In genomic region chr19:55285225-55285890, GRCh38 we compare ENCODE assay signal across 13 cellular contexts. TPM values are rescaled to one million over a fixed set of nuclear protein-coding genes. Genes with fewer than 3 reads are reported as not detected.
A peak's percentile ranks its signal among the peaks of the same experiment; 100 is the strongest.
DNase-seq lines count a peak whose midpoint lies in the region; ATAC-seq and TF ChIP-seq lines count a peak whose summit lies in the region.
"Had no signal": no experiment of that assay in that cellular context is flagged by ENCODE, and none has a peak within 500 bp of the region (broad histone marks: within the 10 kb centered on the region; RNA-seq: fewer than 3 reads in every experiment).

No MANE protein-coding gene starts in this region.

- peaks cover 7% of the 10 kb centered on the region for H3K79me2 ChIP-seq in smooth muscle cell (ENCODE audit: low read depth)

- CTCF ChIA-PET in activated CD4-positive, alpha-beta T cell treated with anti-CD3 and anti-CD28 coated beads, Interleukin-2, amount 10 ng/mL, durations not matched to agents 7 days and 5 days (lab: Charles Lee) = interaction anchor here (1.0 kb wide), 1 partner anchor 16 kb away, joined by 3 read pairs; no protein-coding TSS in a partner anchor

- no peaks in the 10 kb centered on the region for H3K9me3 Mint-ChIP-seq in activated CD4-positive, alpha-beta T cell treated with anti-CD3 and anti-CD28 coated beads, Interleukin-2, amount 10 ng/mL, durations not matched to agents 7 days and 5 days
- no peaks in the 10 kb centered on the region for H3K9me3 Mint-ChIP-seq in activated T-helper 17 cell treated with anti-CD3 and anti-CD28 coated beads, Interleukin-2, amount 50 U/mL, for 72 hours
- H3K9me3 Mint-ChIP-seq: activated B cell treated with CpG ODN at 0.5 μM for 24 hours had no signal

- TF ChIP-seq CTCF in smooth muscle cell (IDR thresholded peaks at IDR 0.05; ENCODE audit: borderline replicate concordance, insufficient read depth, poor library complexity, severe bottlenecking) = no peak

- no peaks in the 10 kb centered on the region for H3K36me3 ChIP-seq in smooth muscle cell (ENCODE audit: low read depth)

- peak overlapping the region; percentile 70 for H3K4me3 ChIP-seq in smooth muscle cell

- peak overlapping the region; percentile 94 for H3K4me2 ChIP-seq in smooth muscle cell

- H3K4me1 ChIP-seq in smooth muscle cell (ENCODE audit: low read depth) = peaks cover 12% of the 10 kb centered on the region

- peak overlapping the region; percentile 60 for H3K27ac Mint-ChIP-seq in activated CD4-positive, alpha-beta T cell treated with anti-CD3 and anti-CD28 coated beads, Interleukin-2, amount 10 ng/mL, durations not matched to agents 7 days and 5 days
- H3K27ac Mint-ChIP-seq in activated T-helper 17 cell treated with anti-CD3 and anti-CD28 coated beads, Interleukin-2, amount 50 U/mL, for 72 hours = no peak overlapping the region
- H3K27ac Mint-ChIP-seq: activated B cell treated with CpG ODN at 0.5 μM for 24 hours had no signal

- peaks cover 4% of the 10 kb centered on the region for H3F3A ChIP-seq in smooth muscle cell (ENCODE audit: low read depth)

- no peak overlapping the region for H3K4me3 Mint-ChIP-seq in activated CD4-positive, alpha-beta T cell treated with anti-CD3 and anti-CD28 coated beads, Interleukin-2, amount 10 ng/mL, durations not matched to agents 7 days and 5 days
- H3K4me3 Mint-ChIP-seq in activated T-helper 17 cell treated with anti-CD3 and anti-CD28 coated beads, Interleukin-2, amount 50 U/mL, for 72 hours = peak overlapping the region; percentile 33
- H3K4me3 Mint-ChIP-seq: activated B cell treated with CpG ODN at 0.5 μM for 24 hours had no signal

- H3K36me3 Mint-ChIP-seq in activated CD4-positive, alpha-beta T cell treated with anti-CD3 and anti-CD28 coated beads, Interleukin-2, amount 10 ng/mL, durations not matched to agents 7 days and 5 days (ENCODE audit: low read depth) = no peaks in the 10 kb centered on the region
- H3K36me3 Mint-ChIP-seq in activated T-helper 17 cell treated with anti-CD3 and anti-CD28 coated beads, Interleukin-2, amount 50 U/mL, for 72 hours (ENCODE audit: low read depth) = no peaks in the 10 kb centered on the region

- H3K9ac ChIP-seq in smooth muscle cell (ENCODE audit: low read depth) = peak overlapping the region; percentile 83

- H3K27ac ChIP-seq in smooth muscle cell (ENCODE audit: low read depth) = peak overlapping the region; percentile 7

- DNase-seq in activated CD4-positive, alpha-beta T cell treated with anti-CD3 and anti-CD28 coated beads, Interleukin-2, amount 10 ng/mL, durations not matched to agents 7 days and 5 days = no peak
- DNase-seq in activated CD4-positive, alpha-beta T cell treated with anti-CD3 and anti-CD28 coated beads, Interleukin-2, amount 50 U/mL, for 4 hours = no peak
- DNase-seq in hepatic stellate cell (ENCODE audit: low spot score) (peak; percentile 32), smooth muscle cell (lab: John Stamatoyannopoulos, UW; ENCODE audit: unreplicated experiment) (no peak), UCSD-AML1 (lab: John Stamatoyannopoulos, UW; ENCODE audit: unreplicated experiment) (no peak)
- DNase-seq: activated B cell treated with CpG ODN at 0.5 μM for 24 hours; GOT3; stimulated activated CD4-positive, alpha-beta T cell treated with anti-CD3 and anti-CD28 coated beads, Interleukin-4, amount 100 ng/mL, for 4 hours had no signal

- H3K27me3 ChIP-seq in smooth muscle cell (ENCODE audit: low read depth) = no peaks in the 10 kb centered on the region

- no peak for ATAC-seq in activated T-helper 17 cell treated with anti-CD3 and anti-CD28 coated beads, Interleukin-2, amount 50 U/mL, for 72 hours (replicated peaks)
- ATAC-seq in HG03175 (IDR thresholded peaks at IDR 0.05; ENCODE audit: unreplicated experiment) = no peak
- ATAC-seq in GM21381 (IDR thresholded peaks at IDR 0.05; ENCODE audit: unreplicated experiment) = no peak

- H3K27me3 Mint-ChIP-seq in activated CD4-positive, alpha-beta T cell treated with anti-CD3 and anti-CD28 coated beads, Interleukin-2, amount 10 ng/mL, durations not matched to agents 7 days and 5 days = peaks cover 9% of the 10 kb centered on the region
- no peaks in the 10 kb centered on the region for H3K27me3 Mint-ChIP-seq in activated T-helper 17 cell treated with anti-CD3 and anti-CD28 coated beads, Interleukin-2, amount 50 U/mL, for 72 hours

- WGBS in smooth muscle cell (ENCODE audit: low lambda C conversion rate) = 50% methylated on average over 16 of the region's 18 CpGs

- POLR2A ChIA-PET in activated CD4-positive, alpha-beta T cell treated with anti-CD3 and anti-CD28 coated beads, Interleukin-2, amount 10 ng/mL, durations not matched to agents 7 days and 5 days (lab: Charles Lee) = no interaction called here

- peaks cover 18% of the 10 kb centered on the region for H3K4me1 Mint-ChIP-seq in activated CD4-positive, alpha-beta T cell treated with anti-CD3 and anti-CD28 coated beads, Interleukin-2, amount 10 ng/mL, durations not matched to agents 7 days and 5 days
- H3K4me1 Mint-ChIP-seq in activated T-helper 17 cell treated with anti-CD3 and anti-CD28 coated beads, Interleukin-2, amount 50 U/mL, for 72 hours = peaks cover 6% of the 10 kb centered on the region

- H3K9me3 ChIP-seq in smooth muscle cell (replicated peaks; ENCODE audit: low read depth) = no peaks in the 10 kb centered on the region

- H4K20me1 ChIP-seq in smooth muscle cell (ENCODE audit: low read depth) = no peaks in the 10 kb centered on the region

- H2AFZ ChIP-seq in smooth muscle cell (ENCODE audit: low read depth) = no peak overlapping the region

RNA-seq across cellular contexts. Expression of gene BRSK1, which starts 1.6 kb away (rescaled TPM):
- total RNA-seq in activated CD4-positive, alpha-beta T cell treated with anti-CD3 and anti-CD28 coated beads, Interleukin-2, amount 10 ng/mL, durations not matched to agents 7 days and 5 days = 1 to 10 TPM; 6.8 TPM
- total RNA-seq in activated T-helper 17 cell treated with anti-CD3 and anti-CD28 coated beads, Interleukin-2, amount 50 U/mL, for 72 hours = 10 to 100 TPM in 1 of 2 donors, 1 to 10 TPM in 1; 6.3 to 13.7 TPM
- 5.0 and 10.4 TPM in 2 replicates for total RNA-seq in smooth muscle cell
- 3.0 and 3.3 TPM in 2 replicates for polyA plus RNA-seq in smooth muscle cell

RNA-seq across cellular contexts. Expression of gene HSPBP1, which starts 5.4 kb away (rescaled TPM):
- 10 to 100 TPM; 23.1 to 26.9 TPM for total RNA-seq in activated CD4-positive, alpha-beta T cell treated with anti-CD3 and anti-CD28 coated beads, Interleukin-2, amount 10 ng/mL, durations not matched to agents 7 days and 5 days
- total RNA-seq in activated T-helper 17 cell treated with anti-CD3 and anti-CD28 coated beads, Interleukin-2, amount 50 U/mL, for 72 hours = 10 to 100 TPM; 20.8 to 56.6 TPM
- 21.5 and 22.1 TPM in 2 replicates for total RNA-seq in smooth muscle cell
- 66.5 and 80.0 TPM in 2 replicates for polyA plus RNA-seq in smooth muscle cell

RNA-seq across cellular contexts. Expression of gene PPP6R1, which starts 26.5 kb away (rescaled TPM):
- 100 to 1,000 TPM; 189 to 222 TPM for total RNA-seq in activated CD4-positive, alpha-beta T cell treated with anti-CD3 and anti-CD28 coated beads, Interleukin-2, amount 10 ng/mL, durations not matched to agents 7 days and 5 days
- 100 to 1,000 TPM; 156 to 319 TPM for total RNA-seq in activated T-helper 17 cell treated with anti-CD3 and anti-CD28 coated beads, Interleukin-2, amount 50 U/mL, for 72 hours
- total RNA-seq in smooth muscle cell = 26.7 and 31.1 TPM in 2 replicates
- 58.0 and 59.9 TPM in 2 replicates for polyA plus RNA-seq in smooth muscle cell

RNA-seq across cellular contexts. Expression of gene TMEM150B, which starts 39.8 kb away (rescaled TPM):
- total RNA-seq in activated CD4-positive, alpha-beta T cell treated with anti-CD3 and anti-CD28 coated beads, Interleukin-2, amount 10 ng/mL, durations not matched to agents 7 days and 5 days = under 1 TPM in 1 of 2 experiments, not detected in 1; 0.79 TPM
- under 1 TPM; 0.39 to 0.56 TPM for total RNA-seq in activated T-helper 17 cell treated with anti-CD3 and anti-CD28 coated beads, Interleukin-2, amount 50 U/mL, for 72 hours
- not detected in 2 replicates for total RNA-seq in smooth muscle cell
- polyA plus RNA-seq in smooth muscle cell = 0.22 TPM in 1 of 2 replicates, not detected in the other
- total RNA-seq: activated B cell treated with CpG ODN at 0.5 μM for 24 hours, dermis microvascular lymphatic vessel endothelial cell, HT1080 had no signal

RNA-seq across cellular contexts. Expression of gene KMT5C, which starts 54.3 kb away (rescaled TPM):
- 10 to 100 TPM; 21.7 to 28.3 TPM for total RNA-seq in activated CD4-positive, alpha-beta T cell treated with anti-CD3 and anti-CD28 coated beads, Interleukin-2, amount 10 ng/mL, durations not matched to agents 7 days and 5 days
- 10 to 100 TPM; 15.6 to 25.3 TPM for total RNA-seq in activated T-helper 17 cell treated with anti-CD3 and anti-CD28 coated beads, Interleukin-2, amount 50 U/mL, for 72 hours
- total RNA-seq in smooth muscle cell = 12.2 and 26.1 TPM in 2 replicates
- 23.2 and 27.2 TPM in 2 replicates for polyA plus RNA-seq in smooth muscle cell
